In genomic region chr4:142549726-142550463, GRCh38 we compare ENCODE assay signal across 9 cellular contexts.
DNase-seq lines count a peak whose midpoint lies in the region; FAIRE-seq and TF ChIP-seq lines count a peak whose summit lies in the region.
"Had no signal": no experiment of that assay in that cellular context is flagged by ENCODE, and none has a peak within 500 bp of the region (broad histone marks: within the 10 kb centered on the region; RNA-seq: fewer than 3 reads in every experiment).

No MANE protein-coding gene starts in this region.

- peaks cover 5% of the 10 kb centered on the region for H3K36me3 Mint-ChIP-seq in activated CD4-positive, alpha-beta memory T cell treated with anti-CD3 and anti-CD28 coated beads for 36 hours
- H3K36me3 Mint-ChIP-seq in activated CD4-positive, alpha-beta memory T cell treated with anti-CD3 and anti-CD28 coated beads, Interleukin-2, amount 10 ng/mL, durations not matched to agents 7 days and 5 days (ENCODE audit: low read depth) = no peaks in the 10 kb centered on the region
- H3K36me3 Mint-ChIP-seq in endodermal cell (ENCODE audit: low read depth) = no peaks in the 10 kb centered on the region

- H3K27me3 Mint-ChIP-seq in activated CD4-positive, alpha-beta memory T cell treated with anti-CD3 and anti-CD28 coated beads for 36 hours = no peaks in the 10 kb centered on the region
- H3K27me3 Mint-ChIP-seq in activated CD4-positive, alpha-beta memory T cell treated with anti-CD3 and anti-CD28 coated beads, Interleukin-2, amount 10 ng/mL, durations not matched to agents 7 days and 5 days = no peaks in the 10 kb centered on the region
- peaks cover 3% of the 10 kb centered on the region for H3K27me3 Mint-ChIP-seq in endodermal cell (ENCODE audit: insufficient read depth)

- peaks cover 5% of the 10 kb centered on the region for H3K4me1 ChIP-seq in endodermal cell (ENCODE audit: control insufficient read depth, insufficient read depth, low read length)
- H3K4me1 ChIP-seq in small intestine (ENCODE audit: control insufficient read depth in 2 of 2, insufficient read depth in 1 of 2, low read depth in 1 of 2, low read length in 1 of 2) = peaks cover 2 to 3% of the 10 kb centered on the region in 2 donors
- peaks cover 0 to 12% (median 4%) of the 10 kb centered on the region in 4 donors for H3K4me1 ChIP-seq in Peyer's patch

- H3K9me3 Mint-ChIP-seq in activated CD4-positive, alpha-beta memory T cell treated with anti-CD3 and anti-CD28 coated beads for 36 hours = no peaks in the 10 kb centered on the region
- no peaks in the 10 kb centered on the region for H3K9me3 Mint-ChIP-seq in activated CD4-positive, alpha-beta memory T cell treated with anti-CD3 and anti-CD28 coated beads, Interleukin-2, amount 10 ng/mL, durations not matched to agents 7 days and 5 days
- no peaks in the 10 kb centered on the region for H3K9me3 Mint-ChIP-seq in endodermal cell
- H3K9me3 Mint-ChIP-seq: H9 had no signal

- POLR2A ChIA-PET in activated CD4-positive, alpha-beta memory T cell treated with anti-CD3 and anti-CD28 coated beads for 36 hours (lab: Charles Lee) = interaction anchor here (0.6 to 1.0 kb wide), 2 partner anchors 17 to 143 kb away, joined by 3 to 4 read pairs; no protein-coding TSS in a partner anchor
- POLR2A ChIA-PET in activated CD4-positive, alpha-beta memory T cell treated with anti-CD3 and anti-CD28 coated beads, Interleukin-2, amount 10 ng/mL, durations not matched to agents 7 days and 5 days (lab: Charles Lee) = no interaction called here

- peaks cover 72% of the 10 kb centered on the region for H3K4me1 Mint-ChIP-seq in activated CD4-positive, alpha-beta memory T cell treated with anti-CD3 and anti-CD28 coated beads for 36 hours (ENCODE audit: low read depth)
- peaks cover 42% of the 10 kb centered on the region for H3K4me1 Mint-ChIP-seq in activated CD4-positive, alpha-beta memory T cell treated with anti-CD3 and anti-CD28 coated beads, Interleukin-2, amount 10 ng/mL, durations not matched to agents 7 days and 5 days
- peaks cover 10% of the 10 kb centered on the region for H3K4me1 Mint-ChIP-seq in endodermal cell

- intact Hi-C loops in activated CD4-positive, alpha-beta memory T cell treated with anti-CD3 and anti-CD28 coated beads for 36 hours (cut with micrococcal nuclease) = loop anchor here (1.0 kb wide), 2 partner anchors 15 to 134 kb away; no protein-coding TSS in a partner anchor

- H3K27ac ChIP-seq in endodermal cell (ENCODE audit: low read depth, low read length) (peak overlapping the region; percentile 52), small intestine (ENCODE audit: low read depth in 1 of 2, low read length in 1 of 2) (peak overlapping the region; percentile 41 to 65), Peyer's patch (peak overlapping the region in 2 of 4 donors; percentile 67 to 76)

- no peak overlapping the region for H3K4me3 Mint-ChIP-seq in activated CD4-positive, alpha-beta memory T cell treated with anti-CD3 and anti-CD28 coated beads for 36 hours
- no peak overlapping the region for H3K4me3 Mint-ChIP-seq in activated CD4-positive, alpha-beta memory T cell treated with anti-CD3 and anti-CD28 coated beads, Interleukin-2, amount 10 ng/mL, durations not matched to agents 7 days and 5 days
- no peak overlapping the region for H3K4me3 Mint-ChIP-seq in endodermal cell
- H3K4me3 Mint-ChIP-seq: H9 had no signal

- CTCF ChIA-PET in activated CD4-positive, alpha-beta memory T cell treated with anti-CD3 and anti-CD28 coated beads for 36 hours (lab: Charles Lee) = no interaction called here
- CTCF ChIA-PET in activated CD4-positive, alpha-beta memory T cell treated with anti-CD3 and anti-CD28 coated beads, Interleukin-2, amount 10 ng/mL, durations not matched to agents 7 days and 5 days (lab: Charles Lee) = no interaction called here

- no peaks in the 10 kb centered on the region for H3K27me3 ChIP-seq in endodermal cell (ENCODE audit: control insufficient read depth, insufficient read depth, low read length, poor library complexity, severe bottlenecking)
- no peaks in the 10 kb centered on the region for H3K27me3 ChIP-seq in small intestine (ENCODE audit: control insufficient read depth in 2 of 2, insufficient read depth in 2 of 2, low read length in 2 of 2)
- no peaks in the 10 kb centered on the region for H3K27me3 ChIP-seq in Peyer's patch

- no peaks in the 10 kb centered on the region for H3K9me3 ChIP-seq in endodermal cell (ENCODE audit: control insufficient read depth, low read length)
- no peaks in the 10 kb centered on the region for H3K9me3 ChIP-seq in small intestine (ENCODE audit: control insufficient read depth, low read depth)
- H3K9me3 ChIP-seq in Peyer's patch = no peaks in the 10 kb centered on the region

- H3K9ac ChIP-seq in endodermal cell (ENCODE audit: extremely low read depth, low read length, poor library complexity, severe bottlenecking) = no peak overlapping the region

- no peak for FAIRE-seq in small intestine (lab: Jason Lieb, UNC)

- H3K36me3 ChIP-seq in endodermal cell (ENCODE audit: control insufficient read depth, insufficient read depth, low read length) (no peaks in the 10 kb centered on the region), small intestine (ENCODE audit: control insufficient read depth in 2 of 2, insufficient read depth in 2 of 2, low read length in 2 of 2) (no peaks in the 10 kb centered on the region), Peyer's patch (no peaks in the 10 kb centered on the region)

- H3K4me3 ChIP-seq in endodermal cell (ENCODE audit: low read length) = no peak overlapping the region
- no peak overlapping the region for H3K4me3 ChIP-seq in small intestine (ENCODE audit: low read depth in 1 of 2, low read length in 2 of 2)
- H3K4me3 ChIP-seq in Peyer's patch = no peak overlapping the region

- peak overlapping the region; percentile 51 for H3K27ac Mint-ChIP-seq in activated CD4-positive, alpha-beta memory T cell treated with anti-CD3 and anti-CD28 coated beads for 36 hours
- no peak overlapping the region for H3K27ac Mint-ChIP-seq in activated CD4-positive, alpha-beta memory T cell treated with anti-CD3 and anti-CD28 coated beads, Interleukin-2, amount 10 ng/mL, durations not matched to agents 7 days and 5 days
- H3K27ac Mint-ChIP-seq in endodermal cell = no peak overlapping the region

- no peak for DNase-seq in activated CD4-positive, alpha-beta memory T cell treated with anti-CD3 and anti-CD28 coated beads for 36 hours
- DNase-seq in activated CD4-positive, alpha-beta memory T cell treated with anti-CD3 and anti-CD28 coated beads, Interleukin-2, amount 10 ng/mL, durations not matched to agents 7 days and 5 days = no peak
- DNase-seq in NCI-H748 treated with DMSO at 0.1 percent for 48 hours (lab: John Stamatoyannopoulos, UW) (peak; percentile 99), endodermal cell (no peak), small intestine (peak; percentile 70), Peyer's patch (no peak), ecto neural progenitor cell (ENCODE audit: low spot score) (no peak), UCSD-AML1 (lab: John Stamatoyannopoulos, UW; ENCODE audit: unreplicated experiment) (no peak)
- DNase-seq: H9 had no signal

- TF ChIP-seq CTCF in endodermal cell (conservative IDR thresholded peaks at IDR 0.05) (no peak), Peyer's patch (IDR thresholded peaks at IDR 0.05) (peak in 3 of 6 experiments; percentile 23 to 26 (median 26))

- WGBS in endodermal cell (ENCODE audit: insufficient coverage in 1 of 2, insufficient read length in 1 of 2), 2 experiments = 62% methylated on average over 1 of the region's 1 CpG; no CpG with 5 or more reads in 1 of the 2 experiments
- WGBS in small intestine, 3 donors = 0 to 37% (median 13%) methylated on average over 1 of the region's 1 CpG

- no peak for TF ChIP-seq POLR2A in Peyer's patch (IDR thresholded peaks at IDR 0.05)

Comparison
In these comparisons a context has a peak if more than half of its experiments do, and no peak if none do; other contexts are left out.
1. DNase-seq: peak in NCI-H748 treated with DMSO at 0.1 percent for 48 hours (single experiment) and small intestine (single experiment); none in activated CD4-positive, alpha-beta memory T cell treated with anti-CD3 and anti-CD28 coated beads for 36 hours (single experiment), activated CD4-positive, alpha-beta memory T cell treated with anti-CD3 and anti-CD28 coated beads, Interleukin-2, amount 10 ng/mL, durations not matched to agents 7 days and 5 days (single experiment), endodermal cell (single experiment), Peyer's patch (0 of 3), ecto neural progenitor cell (single experiment) and UCSD-AML1 (single experiment).